In genomic region chr3:123449986-123450474, GRCh38 we compare ENCODE assay signal across 9 cellular contexts. TPM values are rescaled to one million over a fixed set of nuclear protein-coding genes. Genes with fewer than 3 reads are reported as not detected.
A peak's percentile ranks its signal among the peaks of the same experiment; 100 is the strongest.
DNase-seq lines count a peak whose midpoint lies in the region; ATAC-seq and TF ChIP-seq lines count a peak whose summit lies in the region.
"Had no signal": no experiment of that assay in that cellular context is flagged by ENCODE, and none has a peak within 500 bp of the region (broad histone marks: within the 10 kb centered on the region; RNA-seq: fewer than 3 reads in every experiment).

No MANE protein-coding gene starts in this region.

- no peaks in the 10 kb centered on the region for H3K36me3 ChIP-seq in iPS DF 6.9 (ENCODE audit: control insufficient read depth, insufficient read depth, low read length)
- H3K36me3 ChIP-seq: neutrophil had no signal

- peak; percentile 64 for ATAC-seq in sciatic nerve
- no peak for ATAC-seq in activated CD4-positive, CD25-positive, alpha-beta regulatory T cell treated with anti-CD3 and anti-CD28 coated beads, Interleukin-2, amount 50 U/mL, for 24 hours

- DNase-seq in iPS DF 6.9 (ENCODE audit: low read depth, low spot score) (no peak), sciatic nerve (ENCODE audit: low spot score) (peak; percentile 65), NK-92 (lab: John Stamatoyannopoulos, UW; ENCODE audit: unreplicated experiment) (no peak), NCI-H2196 treated with DMSO at 0.1 percent for 48 hours (lab: John Stamatoyannopoulos, UW; ENCODE audit: unreplicated experiment) (no peak), GM10266 (ENCODE audit: extremely low spot score) (no peak)

- peak overlapping the region; percentile 5 for H3K4me3 ChIP-seq in GM12875 (ENCODE audit: low read depth, low read length)
- H3K4me3 ChIP-seq in iPS DF 6.9 (ENCODE audit: low read length): peak overlapping the region; percentile 63; the same call in 1 of the 2 replicates

- H3K4me1 ChIP-seq in iPS DF 6.9 (ENCODE audit: control insufficient read depth, insufficient read depth, low read length): peaks cover 5% of the 10 kb centered on the region; the same call in 1 of the 2 replicates

- H3K27ac Mint-ChIP-seq in activated naive CD8-positive, alpha-beta T cell: no peak overlapping the region

- H3K4me1 Mint-ChIP-seq in activated naive CD8-positive, alpha-beta T cell (ENCODE audit: low read depth): peaks cover 1% of the 10 kb centered on the region

- TF ChIP-seq CTCF in GM12875 (IDR thresholded peaks at IDR 0.05; ENCODE audit: borderline replicate concordance, insufficient read depth, low read depth, low read length) (no peak), GM10266 (IDR thresholded peaks at IDR 0.05; ENCODE audit: control insufficient read depth, insufficient read depth, low read depth, missing control alignments) (no peak)

- no peaks in the 10 kb centered on the region for H3K9me3 Mint-ChIP-seq in activated naive CD8-positive, alpha-beta T cell (ENCODE audit: low read depth)

- peaks cover 3% of the 10 kb centered on the region; the same call in 1 of the 2 replicates for H3K27me3 ChIP-seq in iPS DF 6.9 (ENCODE audit: control insufficient read depth, insufficient read depth, low read length)

- peak overlapping the region; percentile 72 for H3K4me3 Mint-ChIP-seq in activated naive CD8-positive, alpha-beta T cell

- intact Hi-C loops in sciatic nerve (cut with DNase I): no loop called here

- H3K9me3 ChIP-seq in iPS DF 6.9 (ENCODE audit: control insufficient read depth, insufficient read depth, low read length): 0 out of 2 replicates have a peak, but pooled peaks cover 1% of the 10 kb centered on the region
- H3K9me3 ChIP-seq: neutrophil had no signal

- WGBS in iPS DF 6.9 (ENCODE audit: insufficient coverage, insufficient read length): no CpG with 5 or more reads among the region's 31 CpGs

- peaks cover 28% of the 10 kb centered on the region for H3K27me3 Mint-ChIP-seq in activated naive CD8-positive, alpha-beta T cell

- H3K27ac ChIP-seq in iPS DF 6.9 (ENCODE audit: low read length): no peak overlapping the region
- H3K27ac ChIP-seq: neutrophil had no signal

- H3K36me3 Mint-ChIP-seq in activated naive CD8-positive, alpha-beta T cell: no peaks in the 10 kb centered on the region

RNA-seq across cellular contexts. Expression of gene ADCY5, which starts 1.1 kb away (rescaled TPM):
- 16.8 TPM for total RNA-seq in sciatic nerve
